ENCODE assay signal across 1 cellular context in the genomic region with DNA sequence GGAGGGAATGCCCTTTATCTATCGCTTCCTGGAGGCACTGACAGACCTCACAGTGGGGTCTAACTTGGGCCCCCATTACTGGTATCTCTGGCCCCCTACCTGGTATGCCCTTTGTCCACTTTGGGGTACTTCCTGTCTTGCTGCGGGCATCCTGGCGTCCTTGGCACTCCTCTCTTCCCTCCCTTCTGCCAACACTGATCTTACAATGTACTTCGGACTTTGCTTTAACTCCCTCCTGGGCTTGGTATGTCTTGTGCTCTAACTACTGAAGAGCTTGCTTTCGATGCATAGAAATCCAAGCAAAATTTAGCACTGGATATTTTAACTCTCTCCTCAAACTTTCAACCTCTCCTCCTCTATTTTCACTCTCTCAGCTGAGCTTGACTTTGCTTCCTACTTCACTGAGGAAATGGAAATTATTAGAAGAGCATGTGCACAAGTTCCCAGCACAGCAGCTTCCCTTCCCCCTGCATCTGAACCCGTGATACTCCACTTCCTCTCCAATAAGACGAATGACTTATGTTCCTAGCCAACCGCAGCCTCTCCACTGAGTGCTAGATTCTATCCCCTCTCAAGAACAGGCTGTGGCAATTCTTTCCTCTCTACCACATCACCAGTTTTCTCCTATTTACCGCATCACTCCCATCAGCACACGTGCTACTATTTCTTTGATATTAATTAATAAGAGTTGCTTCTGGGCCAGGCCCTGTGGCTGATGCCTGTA.
TF ChIP-seq lines count a peak whose summit lies in the region.

No MANE protein-coding gene starts in this region.

TF ChIP-seq in SK-N-SH, 30 proteins besides CTCF, POLR2A, EP300 and RAD21 (continued from another document):
- no peak for TF ChIP-seq SIN3A (IDR thresholded peaks at IDR 0.05; ENCODE audit: borderline replicate concordance, low read depth, low read length)
- no peak for TF ChIP-seq FOXJ3 (CRISPR knock-in tag; IDR thresholded peaks at IDR 0.05)
- TF ChIP-seq TEAD4 (IDR thresholded peaks at IDR 0.05; ENCODE audit: borderline replicate concordance, insufficient read depth): no peak
- no peak for TF ChIP-seq YY1 (IDR thresholded peaks at IDR 0.05; ENCODE audit: low read depth)
- TF ChIP-seq ELF1 (IDR thresholded peaks at IDR 0.05): no peak
- TF ChIP-seq, protein P1, sequence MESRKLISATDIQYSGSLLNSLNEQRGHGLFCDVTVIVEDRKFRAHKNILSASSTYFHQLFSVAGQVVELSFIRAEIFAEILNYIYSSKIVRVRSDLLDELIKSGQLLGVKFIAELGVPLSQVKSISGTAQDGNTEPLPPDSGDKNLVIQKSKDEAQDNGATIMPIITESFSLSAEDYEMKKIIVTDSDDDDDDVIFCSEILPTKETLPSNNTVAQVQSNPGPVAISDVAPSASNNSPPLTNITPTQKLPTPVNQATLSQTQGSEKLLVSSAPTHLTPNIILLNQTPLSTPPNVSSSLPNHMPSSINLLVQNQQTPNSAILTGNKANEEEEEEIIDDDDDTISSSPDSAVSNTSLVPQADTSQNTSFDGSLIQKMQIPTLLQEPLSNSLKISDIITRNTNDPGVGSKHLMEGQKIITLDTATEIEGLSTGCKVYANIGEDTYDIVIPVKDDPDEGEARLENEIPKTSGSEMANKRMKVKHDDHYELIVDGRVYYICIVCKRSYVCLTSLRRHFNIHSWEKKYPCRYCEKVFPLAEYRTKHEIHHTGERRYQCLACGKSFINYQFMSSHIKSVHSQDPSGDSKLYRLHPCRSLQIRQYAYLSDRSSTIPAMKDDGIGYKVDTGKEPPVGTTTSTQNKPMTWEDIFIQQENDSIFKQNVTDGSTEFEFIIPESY (IDR thresholded peaks at IDR 0.05; ENCODE audit: borderline replicate concordance, low read depth): no peak
- no peak for TF ChIP-seq NFIC (IDR thresholded peaks at IDR 0.05; ENCODE audit: borderline replicate concordance)
- no peak for TF ChIP-seq FOSL2 (IDR thresholded peaks at IDR 0.05; ENCODE audit: borderline replicate concordance, low read depth)
- TF ChIP-seq GATA2 (CRISPR knock-in tag; IDR thresholded peaks at IDR 0.05): no peak
- TF ChIP-seq, protein P2, sequence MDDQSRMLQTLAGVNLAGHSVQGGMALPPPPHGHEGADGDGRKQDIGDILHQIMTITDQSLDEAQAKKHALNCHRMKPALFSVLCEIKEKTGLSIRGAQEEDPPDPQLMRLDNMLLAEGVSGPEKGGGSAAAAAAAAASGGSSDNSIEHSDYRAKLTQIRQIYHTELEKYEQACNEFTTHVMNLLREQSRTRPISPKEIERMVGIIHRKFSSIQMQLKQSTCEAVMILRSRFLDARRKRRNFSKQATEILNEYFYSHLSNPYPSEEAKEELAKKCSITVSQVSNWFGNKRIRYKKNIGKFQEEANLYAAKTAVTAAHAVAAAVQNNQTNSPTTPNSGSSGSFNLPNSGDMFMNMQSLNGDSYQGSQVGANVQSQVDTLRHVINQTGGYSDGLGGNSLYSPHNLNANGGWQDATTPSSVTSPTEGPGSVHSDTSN (IDR thresholded peaks at IDR 0.05): no peak
- no peak for TF ChIP-seq GABPA (IDR thresholded peaks at IDR 0.05; ENCODE audit: low read depth)
- no peak for TF ChIP-seq RCOR1 (IDR thresholded peaks at IDR 0.05; ENCODE audit: low read length)
